ENCODE assay signal across 1 cellular context in the genomic region with DNA sequence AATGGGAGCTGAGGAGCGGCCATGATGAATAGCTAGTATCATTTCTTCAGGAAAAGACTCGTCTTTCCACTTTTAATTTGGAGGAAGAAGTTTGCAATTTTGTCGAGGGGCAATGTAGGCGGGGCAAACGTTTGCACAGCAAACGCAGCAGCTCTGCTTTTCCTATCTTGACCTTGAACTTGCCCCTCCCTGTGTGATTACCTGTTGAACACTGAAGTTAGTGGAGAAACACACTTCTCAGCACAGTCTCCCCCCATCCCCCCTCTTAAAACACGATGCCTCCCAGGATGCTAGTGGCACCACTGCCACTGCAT.
A peak's percentile ranks its signal among the peaks of the same experiment; 100 is the strongest.
TF ChIP-seq lines count a peak whose summit lies in the region.

No MANE protein-coding gene starts in this region.

TF ChIP-seq in HEK293, 187 proteins besides CTCF, POLR2A, EP300 and RAD21 (continued from another document):
- TF ChIP-seq ZNF785 (tag by site-specific recombination; IDR thresholded peaks at IDR 0.05), result no peak
- TF ChIP-seq SCRT1 (tag by site-specific recombination; IDR thresholded peaks at IDR 0.05; ENCODE audit: borderline replicate concordance), result peak; percentile 85
